In the genomic region with DNA sequence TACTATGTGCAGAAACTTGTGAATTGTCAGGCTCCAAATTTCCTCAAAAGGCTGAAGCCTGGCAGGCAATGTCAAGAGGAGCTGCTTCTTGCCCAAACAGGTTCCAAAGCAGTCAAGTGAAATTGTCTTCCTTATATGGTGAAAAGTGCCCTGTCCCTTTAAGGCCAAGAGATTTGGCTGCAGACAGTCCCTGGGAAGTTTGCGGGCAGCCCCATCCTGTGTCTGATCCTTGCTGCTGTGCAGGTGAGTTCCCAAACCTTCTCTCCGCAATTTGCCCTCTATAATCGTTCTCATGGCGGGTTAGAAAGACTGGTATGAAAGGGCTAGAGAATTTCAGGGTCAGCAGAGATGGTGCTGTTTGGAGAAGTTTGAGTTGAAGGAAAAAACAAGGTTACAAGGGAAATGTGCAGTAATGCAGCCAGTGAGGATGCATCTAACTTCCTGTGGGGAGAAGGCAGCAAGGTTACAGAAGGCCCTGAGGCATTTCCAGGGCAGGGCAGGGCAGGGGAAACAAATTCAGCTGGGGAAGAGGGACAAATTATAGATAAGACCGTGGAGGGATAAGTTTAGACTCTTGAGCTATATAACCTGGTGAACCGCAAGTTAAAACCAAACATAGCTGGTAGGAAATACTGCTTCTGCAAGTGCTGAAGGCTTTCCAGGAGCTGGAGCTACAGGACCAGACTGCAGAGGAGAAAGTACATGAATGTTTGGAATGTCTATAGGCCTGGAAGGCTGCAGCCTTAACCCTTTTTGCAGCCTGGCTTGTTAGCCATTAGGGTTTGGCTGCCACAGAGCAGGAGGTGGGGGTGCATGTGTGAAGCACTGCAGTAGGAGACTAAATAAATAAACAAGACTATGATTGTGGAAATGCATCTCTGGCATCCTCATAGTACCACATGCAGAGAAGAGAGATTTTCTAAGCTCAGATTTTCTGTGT, we compare ENCODE assay signal across 1 cellular context.
TF ChIP-seq lines count a peak whose summit lies in the region.

No MANE protein-coding gene starts in this region.

TF ChIP-seq in HepG2, 621 proteins besides CTCF, POLR2A, EP300 and RAD21 (continued from another document):
- TF ChIP-seq KDM3A (CRISPR knock-in tag; IDR thresholded peaks at IDR 0.05; ENCODE audit: low read depth) (no peak), ARNT (IDR thresholded peaks at IDR 0.05) (no peak), PRDM10 (CRISPR knock-in tag; IDR thresholded peaks at IDR 0.05; ENCODE audit: low read depth) (no peak), ZNF12 (CRISPR knock-in tag; IDR thresholded peaks at IDR 0.05) (no peak), PLRG1 (conservative IDR thresholded peaks at IDR 0.05) (no peak), SIX4 (CRISPR knock-in tag; IDR thresholded peaks at IDR 0.05) (no peak), NFIC (IDR thresholded peaks at IDR 0.05; ENCODE audit: low read length) (no peak), ZNF264 (CRISPR knock-in tag; IDR thresholded peaks at IDR 0.05) (no peak), NR2F6 (IDR thresholded peaks at IDR 0.05) (no peak), NR2F6 (CRISPR knock-in tag; IDR thresholded peaks at IDR 0.05) (no peak), ZNF512B (CRISPR knock-in tag; IDR thresholded peaks at IDR 0.05; ENCODE audit: borderline replicate concordance) (no peak), ZNF558 (CRISPR knock-in tag; IDR thresholded peaks at IDR 0.05; ENCODE audit: borderline replicate concordance) (no peak), RXRB (CRISPR knock-in tag; IDR thresholded peaks at IDR 0.05; ENCODE audit: borderline replicate concordance) (no peak), ZSCAN25 (CRISPR knock-in tag; IDR thresholded peaks at IDR 0.05) (no peak), ZNF670 (CRISPR knock-in tag; IDR thresholded peaks at IDR 0.05; ENCODE audit: borderline replicate concordance) (no peak)
- TF ChIP-seq, protein P1, sequence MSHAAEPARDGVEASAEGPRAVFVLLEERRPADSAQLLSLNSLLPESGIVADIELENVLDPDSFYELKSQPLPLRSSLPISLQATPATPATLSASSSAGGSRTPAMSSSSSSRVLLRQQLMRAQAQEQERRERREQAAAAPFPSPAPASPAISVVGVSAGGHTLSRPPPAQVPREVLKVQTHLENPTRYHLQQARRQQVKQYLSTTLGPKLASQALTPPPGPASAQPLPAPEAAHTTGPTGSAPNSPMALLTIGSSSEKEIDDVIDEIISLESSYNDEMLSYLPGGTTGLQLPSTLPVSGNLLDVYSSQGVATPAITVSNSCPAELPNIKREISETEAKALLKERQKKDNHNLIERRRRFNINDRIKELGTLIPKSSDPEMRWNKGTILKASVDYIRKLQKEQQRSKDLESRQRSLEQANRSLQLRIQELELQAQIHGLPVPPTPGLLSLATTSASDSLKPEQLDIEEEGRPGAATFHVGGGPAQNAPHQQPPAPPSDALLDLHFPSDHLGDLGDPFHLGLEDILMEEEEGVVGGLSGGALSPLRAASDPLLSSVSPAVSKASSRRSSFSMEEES (CRISPR knock-in tag; IDR thresholded peaks at IDR 0.05): no peak
